In genomic region chr12:109093022-109093918, GRCh38 we compare ENCODE assay signal across 8 cellular contexts. TPM values are rescaled to one million over a fixed set of nuclear protein-coding genes. Genes with fewer than 3 reads are reported as not detected.
DNase-seq lines count a peak whose midpoint lies in the region; ATAC-seq, FAIRE-seq and TF ChIP-seq lines count a peak whose summit lies in the region.

TSS of gene ALKBH2 (minus strand) at chr12:109093472. CDS start at chr12:109092786, 686 bp downstream.

- peaks cover 10% of the 10 kb centered on the region for H3K36me3 ChIP-seq in bronchial epithelial cell (ENCODE audit: control insufficient read depth, insufficient read depth, low read length)
- H3K36me3 ChIP-seq in spleen = peaks cover 0 to 36% (median 16%) of the 10 kb centered on the region in 6 donors

- no peaks in the 10 kb centered on the region for H3K27me3 ChIP-seq in AG04450 (ENCODE audit: control insufficient read depth, insufficient read depth, low read length)
- H3K27me3 ChIP-seq in bronchial epithelial cell (ENCODE audit: control insufficient read depth, insufficient read depth, low read length) = no peaks in the 10 kb centered on the region
- peaks cover 0 to 8% (median 0%) of the 10 kb centered on the region in 7 donors for H3K27me3 ChIP-seq in spleen (replicated peaks in 1 of 7)

- peaks cover 22 to 54% (median 34%) of the 10 kb centered on the region in 6 donors for H3K4me1 ChIP-seq in spleen

- no peaks in the 10 kb centered on the region for H3K9me3 ChIP-seq in AG04450 (ENCODE audit: control insufficient read depth, insufficient read depth, low read length)
- no peaks in the 10 kb centered on the region for H3K9me3 ChIP-seq in spleen

- 4 to 13% (median 6%) methylated on average over 16 to 45 of the region's 45 CpGs for WGBS in spleen, 5 donors

- CTCF ChIA-PET in AG04450 (lab: Charles Lee) = interaction anchor here (0.6 to 2.7 kb wide), 18 partner anchors 9 to 531 kb away, joined by 3 to 11 read pairs (median 3); partner anchors contain the start of genes ISCU and SVOP

- TF ChIP-seq POLR2A in spleen (IDR thresholded peaks at IDR 0.05) = peak in 1 of 3 donors; percentile 30

- ATAC-seq in GM18870 (IDR thresholded peaks at IDR 0.05; ENCODE audit: unreplicated experiment) (peak; percentile 38), HG03139 (IDR thresholded peaks at IDR 0.05; ENCODE audit: unreplicated experiment) (peak; percentile 61)

- TF ChIP-seq CTCF in AG04450 (IDR thresholded peaks at IDR 0.05; ENCODE audit: low read depth, low read length) (peak; percentile 99), WI38 (IDR thresholded peaks at IDR 0.05; ENCODE audit: low read depth, low read length) (peak; percentile 91), bronchial epithelial cell (IDR thresholded peaks at IDR 0.05; ENCODE audit: insufficient read depth, low read length, severe bottlenecking) (peak; percentile 100), spleen (IDR thresholded peaks at IDR 0.05 in 8 of 11, conservative IDR thresholded peaks at IDR 0.05 in 3 of 11) (peak; percentile 90 to 99 (median 98))

- peak within 1 kb of the TSS; percentile 65 for H3K27ac ChIP-seq in AG04450 (ENCODE audit: low read depth, low read length)
- peak within 1 kb of the TSS in 7 of 8 donors; percentile 9 to 84 (median 76) for H3K27ac ChIP-seq in spleen

- peak within 1 kb of the TSS; percentile 75 for H3K4me3 ChIP-seq in AG04450 (ENCODE audit: low read depth, low read length)
- H3K4me3 ChIP-seq in WI38 (ENCODE audit: low read depth, low read length) = peak within 1 kb of the TSS; percentile 62
- H3K4me3 ChIP-seq in bronchial epithelial cell (ENCODE audit: low read depth, low read length) = peak within 1 kb of the TSS; percentile 54
- H3K4me3 ChIP-seq in spleen = peak within 1 kb of the TSS; percentile 24 to 74 (median 46)

- FAIRE-seq in bronchial epithelial cell (lab: Jason Lieb, UNC) = peak; percentile 40

- intact Hi-C loops in spleen (cut with DNase I; ENCODE audit: low total_unique reads) = loop anchor here (10.0 kb wide), 2 partner anchors 428 to 528 kb away; partner anchors contain the start of genes ISCU and SART3

- DNase-seq in AG04450 (ENCODE audit: low read depth, low spot score) = peak; percentile 72
- peak; percentile 98 for DNase-seq in NCI-H2227 (lab: John Stamatoyannopoulos, UW; ENCODE audit: unreplicated experiment)
- DNase-seq in bronchial epithelial cell (ENCODE audit: low read depth) = peak; percentile 75
- peak; percentile 93 for DNase-seq in inferior parietal cortex (ENCODE audit: extremely low spot score)
- peak; percentile 99 for DNase-seq in spleen

- POLR2A ChIA-PET in AG04450 (lab: Yijun Ruan, JAX) = no interaction called here

RNA-seq across cellular contexts. Expression of gene ALKBH2, which starts in this region (rescaled TPM):
- polyA plus RNA-seq in AG04450 (2011; rRNA removed) (13.2 and 14.6 TPM in 2 replicates), spleen (10 to 100 TPM; 28.2 to 40.3 (median 32.2) TPM)
- 5.6 and 7.9 TPM in 2 replicates for polyA minus RNA-seq in AG04450 (2011; rRNA and poly(A)+ RNA removed)
- total RNA-seq in bronchial epithelial cell (24.6 and 47.9 TPM in 2 replicates), spleen (10 to 100 TPM in 5 of 7 donors, 1 to 10 TPM in 2; 8.6 to 18.8 (median 12.3) TPM)

Comparison
In these comparisons a context has a peak if more than half of its experiments do, and no peak if none do; other contexts are left out.
1. Peak in every context shown above with its lines: DNase-seq, ATAC-seq, H3K4me3 ChIP-seq and H3K27ac ChIP-seq.